ENCODE assay signal across 27 cellular contexts in the genomic region with DNA sequence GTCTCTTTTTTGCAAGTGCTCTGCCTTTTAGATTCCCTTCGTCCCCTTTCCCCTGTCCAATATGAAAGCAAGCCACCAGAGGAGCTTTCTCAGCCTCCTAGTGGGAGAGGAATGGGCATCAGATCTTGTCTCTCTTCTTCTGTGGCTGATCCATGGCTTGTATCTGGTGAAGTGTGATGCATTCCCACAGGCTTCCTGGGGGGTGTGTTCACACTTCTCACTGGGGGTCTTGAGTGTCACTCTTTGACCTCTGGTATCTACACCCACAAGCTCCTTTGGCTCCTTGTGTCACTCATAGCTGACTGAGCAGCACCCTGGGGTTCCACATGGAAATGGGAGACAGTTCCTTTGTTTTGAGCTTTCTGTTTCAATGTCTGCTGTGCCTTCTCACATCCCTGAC.
"Had no signal": no experiment of that assay in that cellular context is flagged by ENCODE, and none has a peak within 500 bp of the region (broad histone marks: within the 10 kb centered on the region; RNA-seq: fewer than 3 reads in every experiment).

No MANE protein-coding gene starts in this region.

- H3K4me1 ChIP-seq: testis, thyroid gland, tibial nerve, transverse colon, upper lobe of right lung, uterus had no signal

- DNase-seq: stimulated activated CD4-positive, alpha-beta T cell treated with anti-CD3 and anti-CD28 coated beads, Interleukin-2, amount 100 ng/mL, for 48 hours; stimulated activated CD4-positive, alpha-beta T cell treated with anti-CD3 and anti-CD28 coated beads, Interleukin-4, amount 100 ng/mL, for 1 hour; stimulated activated CD4-positive, alpha-beta T cell treated with anti-CD3 and anti-CD28 coated beads, Interleukin-4, amount 100 ng/mL, for 24 hours; stimulated activated CD4-positive, alpha-beta T cell treated with anti-CD3 and anti-CD28 coated beads, Interleukin-4, amount 100 ng/mL, for 4 hours; stimulated activated CD8-positive, alpha-beta memory T cell treated with anti-CD3 and anti-CD28 coated beads, Interleukin-4, amount 100 ng/mL, for 48 hours; stimulated activated naive B cell treated with anti-CD40 and anti-IgM and Interleukin-4, amounts not matched to agents 10 μg/mL and 1 μg/mL and 100 μg/mL, for 72 hours; stimulated activated naive CD4-positive, alpha-beta T cell; stimulated activated naive CD4-positive, alpha-beta T cell treated with Interleukin-2 at 50 U/mL for 16 hours; stimulated activated naive CD8-positive, alpha-beta T cell treated with anti-CD3 and anti-CD28 coated beads, Interleukin-15, amount 100 ng/mL, for 72 hours; stimulated activated naive CD8-positive, alpha-beta T cell treated with anti-CD3 and anti-CD28 coated beads, Interleukin-15, Interleukin-2, amounts not matched to agents 100 U/mL and 50 U/mL, for 24 hours; stomach; substantia nigra; testis; thyroid gland; tibial artery; transverse colon; trophoblast cell; upper lobe of left lung; upper lobe of right lung; uterus had no signal

- H3K27ac ChIP-seq: stomach, suprapubic skin, testis, thoracic aorta, thyroid gland, tibial artery, tibial nerve, transverse colon, upper lobe of left lung, upper lobe of right lung, uterus, vagina had no signal

- H3K4me3 ChIP-seq: stomach, suprapubic skin, testis, thoracic aorta, thyroid gland, tibial artery, tibial nerve, transverse colon, upper lobe of left lung, upper lobe of right lung, uterus, vagina had no signal

- ATAC-seq: stimulated activated effector memory CD8-positive, alpha-beta T cell treated with anti-CD3 and anti-CD28 coated beads, Interleukin-12 subunit alpha, Interleukin-12 subunit beta, amount 100 ng/mL, for 72 hours; stimulated activated memory B cell treated with anti-CD40 and anti-IgM and Interleukin-4, amounts not matched to agents 10 μg/mL and 1 μg/mL and 100 μg/mL, for 72 hours; stimulated activated naive B cell treated with anti-CD40 and anti-IgM and Interleukin-4, amounts not matched to agents 10 μg/mL and 1 μg/mL and 100 μg/mL, for 72 hours; stimulated activated naive CD8-positive, alpha-beta T cell treated with anti-CD3 and anti-CD28 coated beads, Interleukin-15, amount 100 ng/mL, for 72 hours; stimulated activated naive CD8-positive, alpha-beta T cell treated with anti-CD3 and anti-CD28 coated beads, Interleukin-15, Interleukin-2, amounts not matched to agents 100 U/mL and 50 U/mL, for 24 hours; upper lobe of right lung had no signal

- H3K9me3 ChIP-seq: stomach, suprapubic skin, testis, thoracic aorta, thyroid gland, tibial artery, tibial nerve, transverse colon, upper lobe of left lung, upper lobe of right lung, uterus, vagina had no signal

- H3K36me3 ChIP-seq: stomach, suprapubic skin, thoracic aorta, thyroid gland, tibial artery, tibial nerve, transverse colon, upper lobe of left lung, upper lobe of right lung, uterus, vagina had no signal

- FAIRE-seq: urothelium cell line had no signal

- H3K27me3 ChIP-seq: stomach, suprapubic skin, testis, thyroid gland, tibial artery, tibial nerve, transverse colon, upper lobe of left lung, upper lobe of right lung, uterus, vagina had no signal
